In the genomic region with DNA sequence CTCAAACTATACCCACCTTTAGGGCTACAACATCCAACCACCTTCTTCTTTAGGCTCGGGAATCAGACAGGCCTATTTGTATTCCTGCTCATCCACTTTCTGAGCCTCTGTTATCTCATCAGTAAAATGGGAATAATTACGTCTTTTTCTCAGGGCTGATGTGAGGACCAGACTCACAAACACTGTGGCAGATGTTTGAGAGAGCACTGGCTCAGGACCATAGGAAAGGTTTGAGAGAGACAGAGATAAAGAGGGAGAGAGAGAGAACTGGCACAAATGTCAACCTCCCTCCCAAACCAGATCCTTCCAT, we compare ENCODE assay signal across 15 cellular contexts. TPM values are rescaled to one million over a fixed set of nuclear protein-coding genes. Genes with fewer than 3 reads are reported as not detected.
DNase-seq lines count a peak whose midpoint lies in the region; ATAC-seq and TF ChIP-seq lines count a peak whose summit lies in the region.
"Had no signal": no experiment of that assay in that cellular context is flagged by ENCODE, and none has a peak within 500 bp of the region (broad histone marks: within the 10 kb centered on the region; RNA-seq: fewer than 3 reads in every experiment).

No MANE protein-coding gene starts in this region.

- peak overlapping the region; percentile 73 for H3K4me2 ChIP-seq in BLaER1

- H3K27ac ChIP-seq in BLaER1 (peak overlapping the region; percentile 37; the same call in 1 of the 2 replicates), C4-2B (peak overlapping the region; percentile 64), neutrophil (peak overlapping the region; percentile 92)
- H3K27ac ChIP-seq: HL-60 had no signal

- no peak for ATAC-seq in HG02798 (IDR thresholded peaks at IDR 0.05; ENCODE audit: poor library complexity, unreplicated experiment)
- ATAC-seq in HG02678 (IDR thresholded peaks at IDR 0.05; ENCODE audit: unreplicated experiment), result no peak

- H3K27me3 ChIP-seq in BLaER1 (peaks cover 17% of the 10 kb centered on the region), neutrophil (no peaks in the 10 kb centered on the region)

- no peak overlapping the region for H3K4me3 ChIP-seq in BLaER1
- H3K4me3 ChIP-seq in neutrophil (ENCODE audit: low read depth in 1 of 2, low read length in 1 of 2), result peak overlapping the region in 1 of 2 experiments; percentile 33
- H3K4me3 ChIP-seq: K562 had no signal

- peak overlapping the region; percentile 17 for H3K27ac Mint-ChIP-seq in type B pancreatic cell
- H3K27ac Mint-ChIP-seq: H9 had no signal

- H3K36me3 ChIP-seq in BLaER1, result no peaks in the 10 kb centered on the region
- H3K36me3 ChIP-seq in neutrophil, result no peaks in the 10 kb centered on the region

- no peaks in the 10 kb centered on the region for H4K20me1 ChIP-seq in BLaER1

- H3K4me1 ChIP-seq in BLaER1, result peaks cover 20% of the 10 kb centered on the region
- peaks cover 55 to 63% of the 10 kb centered on the region in 2 experiments for H3K4me1 ChIP-seq in neutrophil (ENCODE audit: control insufficient read depth in 1 of 2, insufficient read depth in 1 of 2, low read depth in 1 of 2, low read length in 1 of 2)

- no peak for TF ChIP-seq CTCF in C4-2B (conservative IDR thresholded peaks at IDR 0.05)
- no peak for TF ChIP-seq CTCF in neutrophil (IDR thresholded peaks at IDR 0.05)
- no peak for TF ChIP-seq CTCF in type B pancreatic cell (conservative IDR thresholded peaks at IDR 0.05)

- H3K9me3 ChIP-seq in BLaER1, result no peaks in the 10 kb centered on the region
- H3K9me3 ChIP-seq in neutrophil, result no peaks in the 10 kb centered on the region

- no peak overlapping the region for H3K9ac ChIP-seq in BLaER1

- H3K36me3 Mint-ChIP-seq in type B pancreatic cell, result no peaks in the 10 kb centered on the region
- H3K36me3 Mint-ChIP-seq: CD4-positive, CD25-positive, alpha-beta regulatory T cell; CD8-positive, alpha-beta memory T cell had no signal

- peaks cover 25% of the 10 kb centered on the region for H3K4me1 Mint-ChIP-seq in type B pancreatic cell (ENCODE audit: unreplicated experiment)

- DNase-seq in type B pancreatic cell (ENCODE audit: extremely low spot score, unreplicated experiment) (no peak), SHP77 treated with DMSO at 0.1 percent for 48 hours (lab: John Stamatoyannopoulos, UW) (no peak)
- DNase-seq: AML-193; CD4-positive, CD25-positive, alpha-beta regulatory T cell; CD8-positive, alpha-beta memory T cell; DMS 273 treated with DMSO at 0.1 percent for 48 hours; H9; IMR-90 had no signal

- no peak overlapping the region for H3K4me3 Mint-ChIP-seq in type B pancreatic cell
- H3K4me3 Mint-ChIP-seq: CD4-positive, CD25-positive, alpha-beta regulatory T cell; H9 had no signal

- peaks cover 24% of the 10 kb centered on the region for H3K27me3 Mint-ChIP-seq in type B pancreatic cell

- no peaks in the 10 kb centered on the region for H3K9me3 Mint-ChIP-seq in type B pancreatic cell
- H3K9me3 Mint-ChIP-seq: CD4-positive, CD25-positive, alpha-beta regulatory T cell; CD8-positive, alpha-beta memory T cell; H9 had no signal

RNA-seq across cellular contexts. Expression of a gene that starts 4.8 kb away (rescaled TPM):
- total RNA-seq in type B pancreatic cell (ENCODE audit: low replicate concordance), result 3.4 and 5.0 TPM in 2 replicates

RNA-seq across cellular contexts. Expression of a gene that starts 42.6 kb away (rescaled TPM):
- total RNA-seq in type B pancreatic cell (ENCODE audit: low replicate concordance), result 59.8 and 69.7 TPM in 2 replicates

RNA-seq across cellular contexts. Expression of a gene that starts 44.7 kb away (rescaled TPM):
- total RNA-seq in type B pancreatic cell (ENCODE audit: low replicate concordance), result 111 and 124 TPM in 2 replicates

Comparison
In these comparisons a context has a peak if more than half of its experiments do, and no peak if none do; other contexts are left out.
1. H3K27ac ChIP-seq: peak in every context shown above with its lines; median percentile 92 in neutrophil; 64 in C4-2B; 37 in BLaER1.